1 cellular context compared by ENCODE assay signal in the genomic region with DNA sequence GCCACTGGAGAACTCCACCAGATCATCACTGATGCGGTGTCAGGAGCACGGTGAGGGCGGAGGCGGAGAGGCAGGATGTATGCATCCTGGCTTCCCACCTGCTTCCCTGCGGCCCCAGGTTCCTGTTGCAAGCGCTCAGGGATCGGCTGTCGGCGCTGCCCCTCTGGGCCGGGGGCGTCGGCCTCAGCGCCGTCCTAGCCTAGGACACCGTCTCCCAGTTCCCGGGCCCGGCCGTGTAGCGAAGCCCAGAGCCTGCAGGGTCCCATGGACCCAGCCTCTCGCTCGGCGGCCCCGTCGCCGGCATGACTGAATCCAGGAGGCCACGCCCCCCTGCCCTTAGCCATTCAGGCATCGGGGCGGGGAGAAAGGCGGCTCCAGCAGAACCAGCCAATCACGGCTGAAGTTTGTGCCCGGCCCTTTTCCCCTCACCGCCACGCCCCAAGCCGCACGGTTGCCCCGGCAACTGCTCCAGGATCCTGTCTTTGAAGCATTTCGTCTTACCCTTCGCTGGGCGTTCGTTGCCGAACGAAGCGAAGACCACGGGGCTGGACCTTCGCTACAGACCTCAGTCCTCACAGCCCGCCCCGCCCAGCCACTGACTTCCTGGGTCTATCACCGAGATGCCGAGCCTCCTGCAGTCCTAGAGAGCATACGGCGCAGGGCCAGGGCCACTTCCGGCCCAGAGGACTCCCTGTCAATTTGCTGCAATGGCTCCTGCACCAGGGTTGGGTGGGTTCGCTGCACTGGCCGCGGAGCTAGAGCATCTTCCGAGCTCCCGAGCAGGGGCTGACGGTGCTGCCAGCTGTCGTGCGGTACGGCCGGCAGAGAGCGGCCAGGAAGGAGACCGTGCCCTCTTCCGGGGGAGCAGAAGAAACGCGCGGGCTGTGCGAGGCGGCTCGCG.
TF ChIP-seq lines count a peak whose summit lies in the region.

No MANE protein-coding gene starts in this region.

TF ChIP-seq in HepG2, 621 proteins besides CTCF, POLR2A, EP300 and RAD21 (continued from another document and continues in another):
- TF ChIP-seq TRIM22 (IDR thresholded peaks at IDR 0.05) (no peak), ZNF234 (CRISPR knock-in tag; conservative IDR thresholded peaks at IDR 0.05) (no peak), ZSCAN20 (CRISPR knock-in tag; IDR thresholded peaks at IDR 0.05; ENCODE audit: borderline replicate concordance) (no peak), CC2D1A (CRISPR knock-in tag; IDR thresholded peaks at IDR 0.05) (no peak), KAT2B (IDR thresholded peaks at IDR 0.05; ENCODE audit: borderline replicate concordance, low read depth, low read length) (no peak), SMYD3 (CRISPR knock-in tag; IDR thresholded peaks at IDR 0.05) (no peak), ZNF317 (CRISPR knock-in tag; IDR thresholded peaks at IDR 0.05) (no peak), RCOR2 (CRISPR knock-in tag; IDR thresholded peaks at IDR 0.05) (no peak), YY1 (IDR thresholded peaks at IDR 0.05; ENCODE audit: insufficient read depth, insufficient replicate concordance, low read depth, low read length) (peak; percentile 45), HOXA3 (CRISPR knock-in tag; IDR thresholded peaks at IDR 0.05) (peak; percentile 50), MATR3 (CRISPR knock-in tag; IDR thresholded peaks at IDR 0.05) (no peak), PHF5A (CRISPR knock-in tag; IDR thresholded peaks at IDR 0.05; ENCODE audit: low read depth, unreplicated experiment) (no peak), ZFP41 (CRISPR knock-in tag; IDR thresholded peaks at IDR 0.05; ENCODE audit: borderline replicate concordance) (no peak), FOSL2 (CRISPR knock-in tag; IDR thresholded peaks at IDR 0.05) (peak; percentile 12; the same call in 1 of the 2 replicates), HNRNPK (IDR thresholded peaks at IDR 0.05; ENCODE audit: low read depth, low read length, poor library complexity, severe bottlenecking) (no peak), FOXK1 (CRISPR knock-in tag; IDR thresholded peaks at IDR 0.05; ENCODE audit: borderline replicate concordance, low read depth) (0 out of 2 replicates have a peak, but pooled peaks have one; percentile 40), HNF4A (CRISPR knock-in tag; IDR thresholded peaks at IDR 0.05) (no peak), HNRNPH1 (optimal IDR thresholded peaks at IDR 0.05; ENCODE audit: low read depth, low read length) (no peak), GRHL1 (CRISPR knock-in tag; conservative IDR thresholded peaks at IDR 0.05) (no peak), NFKB2 (CRISPR knock-in tag; IDR thresholded peaks at IDR 0.05; ENCODE audit: borderline replicate concordance) (peak; percentile 86; the same call in 1 of the 2 replicates), HNF4G (IDR thresholded peaks at IDR 0.05; ENCODE audit: borderline replicate concordance, low read depth, low read length) (no peak), HNF4G (CRISPR knock-in tag; IDR thresholded peaks at IDR 0.05; ENCODE audit: borderline replicate concordance, low read depth) (no peak), ZNF883 (CRISPR knock-in tag; IDR thresholded peaks at IDR 0.05; ENCODE audit: not compliant biosample characterization) (peak; percentile 77), ZSCAN12 (CRISPR knock-in tag; IDR thresholded peaks at IDR 0.05) (no peak), DDIT3 (CRISPR knock-in tag; IDR thresholded peaks at IDR 0.05) (no peak), CHCHD3 (CRISPR knock-in tag; IDR thresholded peaks at IDR 0.05) (no peak), KDM5B (CRISPR knock-in tag; IDR thresholded peaks at IDR 0.05; ENCODE audit: borderline replicate concordance) (peak; percentile 35; the same call in 1 of the 2 replicates), ZNF230 (CRISPR knock-in tag; IDR thresholded peaks at IDR 0.05) (no peak), TERF1 (CRISPR knock-in tag; IDR thresholded peaks at IDR 0.05) (peak; percentile 75; the same call in 1 of the 2 replicates)
- TF ChIP-seq, protein P1, sequence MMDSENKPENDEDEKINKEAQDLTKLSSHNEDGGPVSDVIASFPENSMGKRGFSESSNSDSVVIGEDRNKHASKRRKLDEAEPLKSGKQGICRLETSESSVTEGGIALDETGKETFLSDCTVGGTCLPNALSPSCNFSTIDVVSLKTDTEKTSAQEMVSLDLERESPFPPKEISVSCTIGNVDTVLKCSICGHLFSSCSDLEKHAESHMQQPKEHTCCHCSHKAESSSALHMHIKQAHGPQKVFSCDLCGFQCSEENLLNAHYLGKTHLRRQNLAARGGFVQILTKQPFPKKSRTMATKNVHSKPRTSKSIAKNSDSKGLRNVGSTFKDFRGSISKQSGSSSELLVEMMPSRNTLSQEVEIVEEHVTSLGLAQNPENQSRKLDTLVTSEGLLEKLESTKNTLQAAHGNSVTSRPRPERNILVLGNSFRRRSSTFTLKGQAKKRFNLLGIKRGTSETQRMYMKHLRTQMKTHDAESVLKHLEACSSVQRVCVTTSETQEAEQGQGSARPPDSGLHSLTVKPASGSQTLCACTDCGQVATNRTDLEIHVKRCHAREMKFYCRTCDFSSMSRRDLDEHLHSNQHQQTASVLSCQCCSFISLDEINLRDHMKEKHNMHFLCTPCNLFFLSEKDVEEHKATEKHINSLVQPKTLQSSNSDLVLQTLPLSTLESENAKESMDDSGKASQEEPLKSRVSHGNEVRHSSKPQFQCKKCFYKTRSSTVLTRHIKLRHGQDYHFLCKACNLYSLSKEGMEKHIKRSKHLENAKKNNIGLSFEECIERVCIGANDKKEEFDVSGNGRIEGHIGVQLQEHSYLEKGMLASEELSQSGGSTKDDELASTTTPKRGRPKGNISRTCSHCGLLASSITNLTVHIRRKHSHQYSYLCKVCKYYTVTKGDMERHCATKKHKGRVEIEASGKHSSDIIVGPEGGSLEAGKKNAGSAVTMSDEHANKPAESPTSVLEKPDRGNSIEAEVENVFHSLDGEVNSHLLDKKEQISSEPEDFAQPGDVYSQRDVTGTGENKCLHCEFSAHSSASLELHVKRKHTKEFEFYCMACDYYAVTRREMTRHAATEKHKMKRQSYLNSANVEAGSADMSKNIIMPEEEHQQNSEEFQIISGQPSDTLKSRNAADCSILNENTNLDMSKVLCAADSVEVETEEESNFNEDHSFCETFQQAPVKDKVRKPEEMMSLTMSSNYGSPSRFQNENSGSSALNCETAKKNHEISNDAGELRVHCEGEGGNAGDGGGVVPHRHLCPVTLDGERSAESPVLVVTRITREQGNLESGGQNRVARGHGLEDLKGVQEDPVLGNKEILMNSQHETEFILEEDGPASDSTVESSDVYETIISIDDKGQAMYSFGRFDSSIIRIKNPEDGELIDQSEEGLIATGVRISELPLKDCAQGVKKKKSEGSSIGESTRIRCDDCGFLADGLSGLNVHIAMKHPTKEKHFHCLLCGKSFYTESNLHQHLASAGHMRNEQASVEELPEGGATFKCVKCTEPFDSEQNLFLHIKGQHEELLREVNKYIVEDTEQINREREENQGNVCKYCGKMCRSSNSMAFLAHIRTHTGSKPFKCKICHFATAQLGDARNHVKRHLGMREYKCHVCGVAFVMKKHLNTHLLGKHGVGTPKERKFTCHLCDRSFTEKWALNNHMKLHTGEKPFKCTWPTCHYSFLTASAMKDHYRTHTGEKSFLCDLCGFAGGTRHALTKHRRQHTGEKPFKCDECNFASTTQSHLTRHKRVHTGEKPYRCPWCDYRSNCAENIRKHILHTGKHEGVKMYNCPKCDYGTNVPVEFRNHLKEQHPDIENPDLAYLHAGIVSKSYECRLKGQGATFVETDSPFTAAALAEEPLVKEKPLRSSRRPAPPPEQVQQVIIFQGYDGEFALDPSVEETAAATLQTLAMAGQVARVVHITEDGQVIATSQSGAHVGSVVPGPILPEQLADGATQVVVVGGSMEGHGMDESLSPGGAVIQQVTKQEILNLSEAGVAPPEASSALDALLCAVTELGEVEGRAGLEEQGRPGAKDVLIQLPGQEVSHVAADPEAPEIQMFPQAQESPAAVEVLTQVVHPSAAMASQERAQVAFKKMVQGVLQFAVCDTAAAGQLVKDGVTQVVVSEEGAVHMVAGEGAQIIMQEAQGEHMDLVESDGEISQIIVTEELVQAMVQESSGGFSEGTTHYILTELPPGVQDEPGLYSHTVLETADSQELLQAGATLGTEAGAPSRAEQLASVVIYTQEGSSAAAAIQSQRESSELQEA (CRISPR knock-in tag; IDR thresholded peaks at IDR 0.05; ENCODE audit: not compliant biosample characterization) = peak; percentile 43
- TF ChIP-seq, protein P2, sequence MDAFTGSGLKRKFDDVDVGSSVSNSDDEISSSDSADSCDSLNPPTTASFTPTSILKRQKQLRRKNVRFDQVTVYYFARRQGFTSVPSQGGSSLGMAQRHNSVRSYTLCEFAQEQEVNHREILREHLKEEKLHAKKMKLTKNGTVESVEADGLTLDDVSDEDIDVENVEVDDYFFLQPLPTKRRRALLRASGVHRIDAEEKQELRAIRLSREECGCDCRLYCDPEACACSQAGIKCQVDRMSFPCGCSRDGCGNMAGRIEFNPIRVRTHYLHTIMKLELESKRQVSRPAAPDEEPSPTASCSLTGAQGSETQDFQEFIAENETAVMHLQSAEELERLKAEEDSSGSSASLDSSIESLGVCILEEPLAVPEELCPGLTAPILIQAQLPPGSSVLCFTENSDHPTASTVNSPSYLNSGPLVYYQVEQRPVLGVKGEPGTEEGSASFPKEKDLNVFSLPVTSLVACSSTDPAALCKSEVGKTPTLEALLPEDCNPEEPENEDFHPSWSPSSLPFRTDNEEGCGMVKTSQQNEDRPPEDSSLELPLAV (CRISPR knock-in tag; conservative IDR thresholded peaks at IDR 0.05; ENCODE audit: low read depth) = no peak
- TF ChIP-seq, protein P3, sequence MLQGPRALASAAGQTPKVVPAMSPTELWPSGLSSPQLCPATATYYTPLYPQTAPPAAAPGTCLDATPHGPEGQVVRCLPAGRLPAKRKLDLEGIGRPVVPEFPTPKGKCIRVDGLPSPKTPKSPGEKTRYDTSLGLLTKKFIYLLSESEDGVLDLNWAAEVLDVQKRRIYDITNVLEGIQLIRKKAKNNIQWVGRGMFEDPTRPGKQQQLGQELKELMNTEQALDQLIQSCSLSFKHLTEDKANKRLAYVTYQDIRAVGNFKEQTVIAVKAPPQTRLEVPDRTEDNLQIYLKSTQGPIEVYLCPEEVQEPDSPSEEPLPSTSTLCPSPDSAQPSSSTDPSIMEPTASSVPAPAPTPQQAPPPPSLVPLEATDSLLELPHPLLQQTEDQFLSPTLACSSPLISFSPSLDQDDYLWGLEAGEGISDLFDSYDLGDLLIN (CRISPR knock-in tag; IDR thresholded peaks at IDR 0.05; ENCODE audit: borderline replicate concordance) = no peak
- TF ChIP-seq, protein P4, sequence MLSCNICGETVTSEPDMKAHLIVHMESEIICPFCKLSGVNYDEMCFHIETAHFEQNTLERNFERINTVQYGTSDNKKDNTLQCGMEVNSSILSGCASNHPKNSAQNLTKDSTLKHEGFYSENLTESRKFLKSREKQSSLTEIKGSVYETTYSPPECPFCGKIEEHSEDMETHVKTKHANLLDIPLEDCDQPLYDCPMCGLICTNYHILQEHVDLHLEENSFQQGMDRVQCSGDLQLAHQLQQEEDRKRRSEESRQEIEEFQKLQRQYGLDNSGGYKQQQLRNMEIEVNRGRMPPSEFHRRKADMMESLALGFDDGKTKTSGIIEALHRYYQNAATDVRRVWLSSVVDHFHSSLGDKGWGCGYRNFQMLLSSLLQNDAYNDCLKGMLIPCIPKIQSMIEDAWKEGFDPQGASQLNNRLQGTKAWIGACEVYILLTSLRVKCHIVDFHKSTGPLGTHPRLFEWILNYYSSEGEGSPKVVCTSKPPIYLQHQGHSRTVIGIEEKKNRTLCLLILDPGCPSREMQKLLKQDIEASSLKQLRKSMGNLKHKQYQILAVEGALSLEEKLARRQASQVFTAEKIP (CRISPR knock-in tag; IDR thresholded peaks at IDR 0.05; ENCODE audit: borderline replicate concordance) = no peak
- TF ChIP-seq, protein P5, sequence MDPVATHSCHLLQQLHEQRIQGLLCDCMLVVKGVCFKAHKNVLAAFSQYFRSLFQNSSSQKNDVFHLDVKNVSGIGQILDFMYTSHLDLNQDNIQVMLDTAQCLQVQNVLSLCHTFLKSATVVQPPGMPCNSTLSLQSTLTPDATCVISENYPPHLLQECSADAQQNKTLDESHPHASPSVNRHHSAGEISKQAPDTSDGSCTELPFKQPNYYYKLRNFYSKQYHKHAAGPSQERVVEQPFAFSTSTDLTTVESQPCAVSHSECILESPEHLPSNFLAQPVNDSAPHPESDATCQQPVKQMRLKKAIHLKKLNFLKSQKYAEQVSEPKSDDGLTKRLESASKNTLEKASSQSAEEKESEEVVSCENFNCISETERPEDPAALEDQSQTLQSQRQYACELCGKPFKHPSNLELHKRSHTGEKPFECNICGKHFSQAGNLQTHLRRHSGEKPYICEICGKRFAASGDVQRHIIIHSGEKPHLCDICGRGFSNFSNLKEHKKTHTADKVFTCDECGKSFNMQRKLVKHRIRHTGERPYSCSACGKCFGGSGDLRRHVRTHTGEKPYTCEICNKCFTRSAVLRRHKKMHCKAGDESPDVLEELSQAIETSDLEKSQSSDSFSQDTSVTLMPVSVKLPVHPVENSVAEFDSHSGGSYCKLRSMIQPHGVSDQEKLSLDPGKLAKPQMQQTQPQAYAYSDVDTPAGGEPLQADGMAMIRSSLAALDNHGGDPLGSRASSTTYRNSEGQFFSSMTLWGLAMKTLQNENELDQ (CRISPR knock-in tag; IDR thresholded peaks at IDR 0.05; ENCODE audit: borderline replicate concordance) = no peak
